28 cellular contexts compared by ENCODE assay signal in the genomic region with DNA sequence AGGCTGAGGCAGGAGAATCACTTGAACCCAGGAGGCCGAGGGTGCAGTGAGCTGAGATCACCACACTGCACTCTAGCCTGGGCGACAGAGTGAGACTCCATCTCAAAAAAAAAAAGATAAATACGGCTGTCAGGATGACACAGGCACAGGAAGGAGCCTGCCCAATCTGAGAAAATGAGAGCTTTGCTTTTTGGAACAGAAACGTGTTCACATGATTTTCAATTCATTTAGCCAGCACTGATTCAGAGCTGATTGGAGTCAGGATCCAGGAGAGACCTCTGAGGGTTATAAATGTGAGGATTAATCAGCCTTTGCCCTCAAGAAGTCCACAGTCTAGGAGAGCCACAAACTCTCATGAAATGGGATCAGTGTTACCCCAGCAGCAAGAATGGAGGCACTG. TPM values are rescaled to one million over a fixed set of nuclear protein-coding genes. Genes with fewer than 3 reads are reported as not detected.
A peak's percentile ranks its signal among the peaks of the same experiment; 100 is the strongest.
DNase-seq lines count a peak whose midpoint lies in the region; TF ChIP-seq lines count a peak whose summit lies in the region.
"Had no signal": no experiment of that assay in that cellular context is flagged by ENCODE, and none has a peak within 500 bp of the region (broad histone marks: within the 10 kb centered on the region; RNA-seq: fewer than 3 reads in every experiment).

No MANE protein-coding gene starts in this region.

- H3K27ac ChIP-seq in RWPE1 (peak overlapping the region; percentile 76), esophagus muscularis mucosa (replicated peaks in 1 of 4) (peak overlapping the region; percentile 67 to 98 (median 77)), osteoblast (ENCODE audit: low read depth, low read length) (peak overlapping the region; percentile 96), thyroid gland (peak overlapping the region in 2 of 3 donors; percentile 0 to 80), dorsolateral prefrontal cortex (no peak overlapping the region), right atrium auricular region (no peak overlapping the region)
- H3K27ac ChIP-seq: brain microvascular endothelial cell, neutrophil, PC-9 had no signal

- H3K9me3 ChIP-seq in esophagus muscularis mucosa (no peaks in the 10 kb centered on the region), osteoblast (ENCODE audit: low read depth, low read length) (no peaks in the 10 kb centered on the region), thyroid gland (no peaks in the 10 kb centered on the region), right atrium auricular region (no peaks in the 10 kb centered on the region)
- H3K9me3 ChIP-seq: BE2C, neutrophil, spleen had no signal

- TF ChIP-seq EP300 in esophagus muscularis mucosa (IDR thresholded peaks at IDR 0.05): no peak

- no peaks in the 10 kb centered on the region for H4K20me1 ChIP-seq in osteoblast (ENCODE audit: insufficient read depth, low read length)

- H3K4me1 ChIP-seq in esophagus muscularis mucosa: peaks cover 32 to 68% (median 52%) of the 10 kb centered on the region in 4 donors
- peaks cover 64% of the 10 kb centered on the region for H3K4me1 ChIP-seq in osteoblast (ENCODE audit: insufficient read depth, low read length)
- H3K4me1 ChIP-seq in thyroid gland: peaks cover 21 to 47% of the 10 kb centered on the region in 2 donors
- H3K4me1 ChIP-seq in right atrium auricular region: peaks cover 0 to 36% of the 10 kb centered on the region in 2 donors
- H3K4me1 ChIP-seq: BE2C had no signal

- intact Hi-C loops in esophagus muscularis mucosa (cut with DNase I): no loop called here
- intact Hi-C loops in thyroid gland (cut with DNase I): no loop called here
- intact Hi-C loops in dorsolateral prefrontal cortex (cut with DNase I): loop anchor here in 1 of 2 donors (10.0 kb wide), 1 partner anchor 277 kb away; no protein-coding TSS in a partner anchor
- intact Hi-C loops in head of caudate nucleus (cut with DNase I): loop anchor here (10.0 kb wide), 1 partner anchor 227 kb away; no protein-coding TSS in a partner anchor

- CTCF ChIA-PET in RWPE1 (lab: Yijun Ruan, JAX): interaction anchor here (0.6 kb wide), 1 partner anchor 84 kb away, joined by 5 read pairs; no protein-coding TSS in a partner anchor

- no peak overlapping the region for H3K4me2 ChIP-seq in osteoblast (ENCODE audit: insufficient read depth, low read length)
- H3K4me2 ChIP-seq: PC-9 had no signal

- no peaks in the 10 kb centered on the region for H3K36me3 ChIP-seq in esophagus muscularis mucosa
- H3K36me3 ChIP-seq in osteoblast (ENCODE audit: insufficient read depth, low read length): no peaks in the 10 kb centered on the region
- H3K36me3 ChIP-seq in thyroid gland: no peaks in the 10 kb centered on the region
- H3K36me3 ChIP-seq in right atrium auricular region: no peaks in the 10 kb centered on the region
- H3K36me3 ChIP-seq: BE2C, brain microvascular endothelial cell, neutrophil, spleen had no signal

- TF ChIP-seq POLR2A in esophagus muscularis mucosa (IDR thresholded peaks at IDR 0.05; ENCODE audit: low read depth): no peak
- no peak for TF ChIP-seq POLR2A in thyroid gland (IDR thresholded peaks at IDR 0.05)

- POLR2A ChIA-PET in RWPE1 (lab: Yijun Ruan, JAX; ENCODE audit: low non-redundant PET): no interaction called here

- H3K4me3 ChIP-seq in esophagus muscularis mucosa (no peak overlapping the region), osteoblast (ENCODE audit: insufficient read depth, low read length) (no peak overlapping the region), thyroid gland (replicated peaks in 1 of 3) (no peak overlapping the region), dorsolateral prefrontal cortex (no peak overlapping the region), right atrium auricular region (no peak overlapping the region)
- H3K4me3 ChIP-seq: PC-9, spleen had no signal

- no peaks in the 10 kb centered on the region for H3K27me3 ChIP-seq in esophagus muscularis mucosa
- no peaks in the 10 kb centered on the region for H3K27me3 ChIP-seq in osteoblast (ENCODE audit: insufficient read depth, low read length)
- H3K27me3 ChIP-seq in thyroid gland: no peaks in the 10 kb centered on the region
- no peaks in the 10 kb centered on the region for H3K27me3 ChIP-seq in dorsolateral prefrontal cortex
- no peaks in the 10 kb centered on the region for H3K27me3 ChIP-seq in right atrium auricular region
- H3K27me3 ChIP-seq: BE2C, brain microvascular endothelial cell, spleen had no signal

- H3K79me2 ChIP-seq in osteoblast (ENCODE audit: insufficient read depth, low read length): no peaks in the 10 kb centered on the region

- WGBS in esophagus muscularis mucosa: 69% methylated on average over 4 of the region's 4 CpGs
- 57 to 70% methylated on average over 4 of the region's 4 CpGs for WGBS in thyroid gland, 2 donors

- TF ChIP-seq CTCF in RWPE1 (conservative IDR thresholded peaks at IDR 0.05; ENCODE audit: low read depth) (no peak), esophagus muscularis mucosa (IDR thresholded peaks at IDR 0.05) (no peak), osteoblast (IDR thresholded peaks at IDR 0.05; ENCODE audit: extremely low read depth, low read depth, low read length) (no peak), thyroid gland (IDR thresholded peaks at IDR 0.05) (no peak), dorsolateral prefrontal cortex (IDR thresholded peaks at IDR 0.05 in 54 of 56, conservative IDR thresholded peaks at IDR 0.05 in 2 of 56; ENCODE audit: low read depth in 1 of 56, partially characterized antibody in 56 of 56) (no peak), right atrium auricular region (IDR thresholded peaks at IDR 0.05) (no peak)

- DNase-seq in RWPE1 (ENCODE audit: low spot score) (no peak), esophagus muscularis mucosa (ENCODE audit: extremely low spot score) (no peak), osteoblast (ENCODE audit: insufficient read length, low spot score, missing footprints) (peak; percentile 81), thyroid gland (no peak), COLO668 (lab: John Stamatoyannopoulos, UW; ENCODE audit: unreplicated experiment) (no peak), dorsolateral prefrontal cortex (no peak), right atrium auricular region (ENCODE audit: low spot score) (no peak), head of caudate nucleus (no peak)
- DNase-seq: ACHN; activated CD8-positive, alpha-beta memory T cell treated with anti-CD3 and anti-CD28 coated beads, Interleukin-2, amount 10 ng/mL, durations not matched to agents 7 days and 5 days; activated T-cell treated with anti-CD3 and anti-CD28 coated beads, Interleukin-2, amount 50 U/mL, for 48 hours; BE2C; brain microvascular endothelial cell; CD8-positive, alpha-beta memory T cell; effector CD4-positive, alpha-beta T cell; H7; hippocampal formation; left colon; naive B cell; NCI-H187; NCI-H2171; NCI-H524 treated with DMSO at 0.1 percent for 48 hours; PC-9; SHP77 treated with DMSO at 0.1 percent for 48 hours; stimulated activated CD4-positive, alpha-beta T cell treated with anti-CD3 and anti-CD28 coated beads, Interleukin-2, amount 100 ng/mL, for 48 hours; T1000 had no signal

- peak overlapping the region; percentile 11 for H2AFZ ChIP-seq in osteoblast (ENCODE audit: low read length)
- H2AFZ ChIP-seq: PC-9 had no signal

RNA-seq across cellular contexts. Expression of a gene that starts 6.9 kb away (rescaled TPM):
- total RNA-seq in esophagus muscularis mucosa (10 to 100 TPM; 22.5 to 54.9 (median 40.0) TPM), osteoblast (76.0 and 81.6 TPM in 2 replicates), thyroid gland (10 to 100 TPM; 40.1 to 69.3 (median 59.2) TPM), dorsolateral prefrontal cortex (10 to 100 TPM; 14.2 to 34.2 (median 23.6) TPM), right atrium auricular region (10 to 100 TPM; 55.1 to 98.1 TPM)

Comparison
In these comparisons a context has a peak if more than half of its experiments do, and no peak if none do; other contexts are left out.
1. H3K27ac ChIP-seq: peak in RWPE1 (single experiment), esophagus muscularis mucosa (4 of 4), osteoblast (single experiment) and thyroid gland (2 of 3); none in dorsolateral prefrontal cortex (0 of 59) and right atrium auricular region (0 of 2).